Comparison of ENCODE assay signal across 1 cellular context in genomic region chr6:13795041-13795748, GRCh38.
A peak's percentile ranks its signal among the peaks of the same experiment; 100 is the strongest.
TF ChIP-seq lines count a peak whose summit lies in the region.

No MANE protein-coding gene starts in this region.

TF ChIP-seq in GM12878, 131 proteins besides CTCF, POLR2A, EP300 and RAD21 (continued from another document):
- TF ChIP-seq, protein P1, sequence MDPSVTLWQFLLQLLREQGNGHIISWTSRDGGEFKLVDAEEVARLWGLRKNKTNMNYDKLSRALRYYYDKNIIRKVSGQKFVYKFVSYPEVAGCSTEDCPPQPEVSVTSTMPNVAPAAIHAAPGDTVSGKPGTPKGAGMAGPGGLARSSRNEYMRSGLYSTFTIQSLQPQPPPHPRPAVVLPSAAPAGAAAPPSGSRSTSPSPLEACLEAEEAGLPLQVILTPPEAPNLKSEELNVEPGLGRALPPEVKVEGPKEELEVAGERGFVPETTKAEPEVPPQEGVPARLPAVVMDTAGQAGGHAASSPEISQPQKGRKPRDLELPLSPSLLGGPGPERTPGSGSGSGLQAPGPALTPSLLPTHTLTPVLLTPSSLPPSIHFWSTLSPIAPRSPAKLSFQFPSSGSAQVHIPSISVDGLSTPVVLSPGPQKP (IDR thresholded peaks at IDR 0.05; ENCODE audit: low read depth, low read length) = no peak
- no peak for TF ChIP-seq TCF12 (IDR thresholded peaks at IDR 0.05; ENCODE audit: low read depth, low read length)
- peak; percentile 96 for TF ChIP-seq NBN (IDR thresholded peaks at IDR 0.05)
- TF ChIP-seq, protein P2, sequence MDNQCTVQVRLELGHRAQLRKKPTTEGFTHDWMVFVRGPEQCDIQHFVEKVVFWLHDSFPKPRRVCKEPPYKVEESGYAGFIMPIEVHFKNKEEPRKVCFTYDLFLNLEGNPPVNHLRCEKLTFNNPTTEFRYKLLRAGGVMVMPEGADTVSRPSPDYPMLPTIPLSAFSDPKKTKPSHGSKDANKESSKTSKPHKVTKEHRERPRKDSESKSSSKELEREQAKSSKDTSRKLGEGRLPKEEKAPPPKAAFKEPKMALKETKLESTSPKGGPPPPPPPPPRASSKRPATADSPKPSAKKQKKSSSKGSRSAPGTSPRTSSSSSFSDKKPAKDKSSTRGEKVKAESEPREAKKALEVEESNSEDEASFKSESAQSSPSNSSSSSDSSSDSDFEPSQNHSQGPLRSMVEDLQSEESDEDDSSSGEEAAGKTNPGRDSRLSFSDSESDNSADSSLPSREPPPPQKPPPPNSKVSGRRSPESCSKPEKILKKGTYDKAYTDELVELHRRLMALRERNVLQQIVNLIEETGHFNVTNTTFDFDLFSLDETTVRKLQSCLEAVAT (IDR thresholded peaks at IDR 0.05) = peak; percentile 86
- TF ChIP-seq SREBF2 (IDR thresholded peaks at IDR 0.05; ENCODE audit: low read length) = peak; percentile 35; the same call in 1 of the 2 replicates
- TF ChIP-seq POU2F2 (IDR thresholded peaks at IDR 0.05; ENCODE audit: borderline replicate concordance, low read depth, low read length) = peak; percentile 52; the same call in 1 of the 3 replicates
- TF ChIP-seq DPF2 (IDR thresholded peaks at IDR 0.05) = no peak
- TF ChIP-seq SKIL (IDR thresholded peaks at IDR 0.05; ENCODE audit: low read depth, poor library complexity, severe bottlenecking) = peak; percentile 82
- TF ChIP-seq CBX5 (IDR thresholded peaks at IDR 0.05; ENCODE audit: low read depth) = 0 out of 2 replicates have a peak, but pooled peaks have one; percentile 41
- peak in 1 of 2 experiments; percentile 18; a peak in 1 of 4 replicates for TF ChIP-seq BHLHE40 (IDR thresholded peaks at IDR 0.05; ENCODE audit: borderline replicate concordance in 1 of 2, low read depth in 2 of 2, low read length in 1 of 2)
- TF ChIP-seq ZNF207 (IDR thresholded peaks at IDR 0.05; ENCODE audit: borderline replicate concordance) = 0 out of 2 replicates have a peak, but pooled peaks have one; percentile 66
- no peak for TF ChIP-seq PRDM15 (CRISPR knock-in tag; IDR thresholded peaks at IDR 0.05)
- TF ChIP-seq ATF2 (IDR thresholded peaks at IDR 0.05; ENCODE audit: low read length) = peak; percentile 57
- peak; percentile 56; the same call in 1 of the 2 replicates for TF ChIP-seq RELB (IDR thresholded peaks at IDR 0.05; ENCODE audit: low read depth)
- 0 out of 2 replicates have a peak, but pooled peaks have one; percentile 29 for TF ChIP-seq CREB1 (IDR thresholded peaks at IDR 0.05; ENCODE audit: low read depth)
- no peak for TF ChIP-seq HDAC6 (IDR thresholded peaks at IDR 0.05; ENCODE audit: unreplicated experiment)
